Comparison of ENCODE assay signal across 8 cellular contexts in genomic region chr12:100573499-100574261, GRCh38. TPM values are rescaled to one million over a fixed set of nuclear protein-coding genes. Genes with fewer than 3 reads are reported as not detected.
DNase-seq lines count a peak whose midpoint lies in the region; ATAC-seq and FAIRE-seq lines count a peak whose summit lies in the region.

Gene GAS2L3, plus strand, starts transcription at chr12:100573684. Its CDS starts 21,221 bp downstream, at chr12:100594905.

- in situ Hi-C loops in endometrial microvascular endothelial cells (cut with HindIII; ENCODE audit: inconsistent ontology term, low pct_unique_long_range_greater_than_20kb, low sequenced_read_pairs): no loop called here

- H3K27me3 Mint-ChIP-seq in memory B cell: peaks cover 3% of the 10 kb centered on the region

- peak within 1 kb of the TSS; percentile 91 for H3K4me3 Mint-ChIP-seq in memory B cell

- ATAC-seq in HG03354 (IDR thresholded peaks at IDR 0.05; ENCODE audit: poor library complexity, severe bottlenecking, unreplicated experiment) (peak; percentile 97), memory B cell (ENCODE audit: low read depth) (peak; percentile 80)

- no peaks in the 10 kb centered on the region for H3K9me3 Mint-ChIP-seq in memory B cell

- DNase-seq in C1 segment of cervical spinal cord (lab: John Stamatoyannopoulos, UW) (peak in 12 of 14 donors; percentile 39 to 84 (median 69)), GM19239 (ENCODE audit: insufficient read length, low spot score) (peak; percentile 63), NCI-H524 treated with DMSO at 0.1 percent for 48 hours (lab: John Stamatoyannopoulos, UW) (peak; percentile 33), memory B cell (ENCODE audit: low spot score in 2 of 2) (peak; percentile 17 to 49)
- peak; percentile 5 to 14 for DNase-seq in activated CD8-positive, alpha-beta memory T cell treated with anti-CD3 and anti-CD28 coated beads for 4 hours (ENCODE audit: low read depth in 2 of 2)
- DNase-seq in stimulated activated CD4-positive, alpha-beta T cell treated with anti-CD3 and anti-CD28 coated beads, TNF-alpha, amount 100 ng/mL, for 48 hours (ENCODE audit: low read depth in 3 of 3): peak; percentile 12 to 56 (median 26)

- peaks cover 8% of the 10 kb centered on the region for H3K4me1 Mint-ChIP-seq in memory B cell

- H3K36me3 Mint-ChIP-seq in memory B cell: peaks cover 2% of the 10 kb centered on the region

- FAIRE-seq in GM19239 (lab: Jason Lieb, UNC): peak; percentile 83

- H3K27ac Mint-ChIP-seq in memory B cell: peak within 1 kb of the TSS; percentile 35

RNA-seq across cellular contexts. Expression of gene GAS2L3, which starts in this region (rescaled TPM):
- 28.0 TPM for total RNA-seq in endometrial microvascular endothelial cells (ENCODE audit: inconsistent ontology term)

Comparison
In these comparisons a context has a peak if more than half of its experiments do, and no peak if none do; other contexts are left out.
1. Peak in every context shown above with its lines: DNase-seq and ATAC-seq.
2. DNase-seq: peak in every context shown above with its lines; median percentile 69 in C1 segment of cervical spinal cord; 63 in GM19239; 33 in NCI-H524 treated with DMSO at 0.1 percent for 48 hours; 33 in memory B cell; 26 in stimulated activated CD4-positive, alpha-beta T cell treated with anti-CD3 and anti-CD28 coated beads, TNF-alpha, amount 100 ng/mL, for 48 hours; 10 in activated CD8-positive, alpha-beta memory T cell treated with anti-CD3 and anti-CD28 coated beads for 4 hours.